In genomic region chr17:17824119-17824779, GRCh38 we compare ENCODE assay signal across 9 cellular contexts. TPM values are rescaled to one million over a fixed set of nuclear protein-coding genes. Genes with fewer than 3 reads are reported as not detected.
DNase-seq lines count a peak whose midpoint lies in the region; ATAC-seq, FAIRE-seq and TF ChIP-seq lines count a peak whose summit lies in the region.
"Had no signal": no experiment of that assay in that cellular context is flagged by ENCODE, and none has a peak within 500 bp of the region (broad histone marks: within the 10 kb centered on the region; RNA-seq: fewer than 3 reads in every experiment).

No MANE protein-coding gene starts in this region.

- TF ChIP-seq CTCF in K562 (IDR thresholded peaks at IDR 0.05 in 2 of 3, conservative IDR thresholded peaks at IDR 0.05 in 1 of 3; ENCODE audit: insufficient read depth in 2 of 3, low read depth in 1 of 3, low read length in 3 of 3), result no peak
- no peak for TF ChIP-seq CTCF in lung (IDR thresholded peaks at IDR 0.05; ENCODE audit: control extremely low read depth, extremely low read depth)
- no peak for TF ChIP-seq CTCF in transverse colon (IDR thresholded peaks at IDR 0.05)

- H3K4me2 ChIP-seq in K562 (ENCODE audit: insufficient read depth, low read length), result peak overlapping the region; percentile 84

- no peaks in the 10 kb centered on the region for H3K9me1 ChIP-seq in K562 (ENCODE audit: control insufficient read depth, insufficient read depth, low read length)

- no peak for TF ChIP-seq POLR2A in K562 (conservative IDR thresholded peaks at IDR 0.05)
- peak; percentile 14 for TF ChIP-seq POLR2A in transverse colon (IDR thresholded peaks at IDR 0.05)
- TF ChIP-seq POLR2A in GM12892 (IDR thresholded peaks at IDR 0.05; ENCODE audit: low read depth, low read length), result no peak

- no peak; the same call in 1 of the 2 replicates for TF ChIP-seq EP300 in K562 (IDR thresholded peaks at IDR 0.05; ENCODE audit: low read length)
- no peak for TF ChIP-seq EP300 in transverse colon (IDR thresholded peaks at IDR 0.05; ENCODE audit: low read depth)

- peak overlapping the region; percentile 60 for H3K4me3 Mint-ChIP-seq in activated T-cell treated with anti-CD3 and anti-CD28 coated beads, Interleukin-2, amount 50 U/mL, for 24 hours

- H3K27me3 Mint-ChIP-seq in activated T-cell treated with anti-CD3 and anti-CD28 coated beads, Interleukin-2, amount 50 U/mL, for 24 hours, result no peaks in the 10 kb centered on the region

- CTCF ChIA-PET in K562 (lab: Yijun Ruan, JAX; ENCODE audit: low intra/inter-chr PET ratio), result no interaction called here

- H3K4me1 ChIP-seq in K562 (replicated peaks in 1 of 2; ENCODE audit: control insufficient read depth in 2 of 2, insufficient read depth in 2 of 2, low read length in 2 of 2), result peaks cover 75 to 81% of the 10 kb centered on the region in 2 experiments
- H3K4me1 ChIP-seq in lung (ENCODE audit: control insufficient read depth in 2 of 2, insufficient read depth in 2 of 2, low read length in 2 of 2), result peaks cover 15 to 58% of the 10 kb centered on the region in 2 donors
- peaks cover 39 to 79% (median 67%) of the 10 kb centered on the region in 4 donors for H3K4me1 ChIP-seq in transverse colon

- H3K4me1 Mint-ChIP-seq in activated T-cell treated with anti-CD3 and anti-CD28 coated beads, Interleukin-2, amount 50 U/mL, for 24 hours (ENCODE audit: low read depth), result peaks cover 91% of the 10 kb centered on the region

- FAIRE-seq in K562 (lab: Jason Lieb, UNC) (peak; percentile 93), GM12892 (lab: Jason Lieb, UNC) (no peak)
- FAIRE-seq: colon had no signal

- in situ Hi-C loops in K562 (cut with MboI) (no loop called here), transverse colon (cut with MboI; ENCODE audit: low pct_ligation_motif_present in 1 of 4, low pct_unique_long_range_greater_than_20kb in 1 of 4, low sequenced_read_pairs in 3 of 4) (no loop called here)

- no peaks in the 10 kb centered on the region for H3K9me3 Mint-ChIP-seq in activated T-cell treated with anti-CD3 and anti-CD28 coated beads, Interleukin-2, amount 50 U/mL, for 24 hours

- POLR2A ChIA-PET in K562 (lab: Yijun Ruan, JAX), result interaction anchor here (0.7 to 6.0 kb wide), 4 partner anchors 12 to 32 kb away, joined by 3 to 102 read pairs (median 5); partner anchors contain the start of gene SREBF1

- H4K20me1 ChIP-seq in K562 (replicated peaks; ENCODE audit: control insufficient read depth, insufficient read depth, low read length), result peaks cover 34% of the 10 kb centered on the region

- peak overlapping the region; percentile 98 for H3K27ac ChIP-seq in KOPT-K1 (ENCODE audit: low read depth, low read length, poor library complexity, severe bottlenecking)
- peak overlapping the region; percentile 99 for H3K27ac ChIP-seq in K562 (ENCODE audit: extremely low read depth, low read depth, low read length)
- peak overlapping the region; percentile 83 to 94 for H3K27ac ChIP-seq in lung (ENCODE audit: low read depth in 1 of 2, low read length in 1 of 2)
- H3K27ac ChIP-seq in transverse colon, result peak overlapping the region; percentile 88 to 98 (median 96)

- H2AFZ ChIP-seq in K562 (ENCODE audit: low read depth, low read length), result no peak overlapping the region

- no TSS peak for BruUV-seq in K562 (replicated peaks; lab: Mats Ljungman, UMichigan)

- H3K9me3 ChIP-seq in KOPT-K1 (ENCODE audit: insufficient read depth, low read length, poor library complexity, severe bottlenecking), result no peaks in the 10 kb centered on the region
- H3K9me3 ChIP-seq in K562 (replicated peaks; ENCODE audit: control insufficient read depth, insufficient read depth, low read depth, low read length), result no peaks in the 10 kb centered on the region
- no peaks in the 10 kb centered on the region for H3K9me3 ChIP-seq in lung (ENCODE audit: control insufficient read depth in 2 of 2, insufficient read depth in 1 of 2, low read length in 1 of 2)
- no peaks in the 10 kb centered on the region for H3K9me3 ChIP-seq in transverse colon

- H3K27me3 ChIP-seq in K562 (ENCODE audit: control insufficient read depth in 2 of 2, insufficient read depth in 2 of 2, low read length in 2 of 2) (no peaks in the 10 kb centered on the region), lung (ENCODE audit: control insufficient read depth, insufficient read depth) (no peaks in the 10 kb centered on the region), transverse colon (no peaks in the 10 kb centered on the region)

- intact Hi-C loops in K562 (cut with micrococcal nuclease), result loop anchor here (10.0 kb wide), 1 partner anchor 139 kb away; the partner anchor contains the start of gene RAI1
- intact Hi-C loops in transverse colon (cut with DNase I; ENCODE audit: low total_unique reads), result no loop called here

- peaks cover 26% of the 10 kb centered on the region for H3K36me3 ChIP-seq in KOPT-K1 (ENCODE audit: insufficient read depth, low read length)
- peaks cover 67% of the 10 kb centered on the region; the same call in 2 of the 3 replicates for H3K36me3 ChIP-seq in K562 (ENCODE audit: control insufficient read depth, insufficient read depth, low read length)
- H3K36me3 ChIP-seq in lung (ENCODE audit: control insufficient read depth in 2 of 2, insufficient read depth in 2 of 2, low read length in 2 of 2), result peaks cover 0 to 8% of the 10 kb centered on the region in 2 donors
- no peaks in the 10 kb centered on the region for H3K36me3 ChIP-seq in transverse colon

- peak overlapping the region; percentile 96 for H3K27ac Mint-ChIP-seq in activated T-cell treated with anti-CD3 and anti-CD28 coated beads, Interleukin-2, amount 50 U/mL, for 24 hours

- WGBS in K562 (ENCODE audit: insufficient coverage, low coverage, missing lambda C conversion rate), result 4% methylated on average over 10 of the region's 11 CpGs
- 18 to 21% methylated on average over 11 of the region's 11 CpGs for WGBS in lung, 2 donors
- 14% methylated on average over 9 of the region's 11 CpGs; no CpG with 5 or more reads in 1 of the 2 donors for WGBS in transverse colon (ENCODE audit: low coverage in 1 of 2), 2 donors

- no peak for DNase-seq in activated T-cell treated with anti-CD3 and anti-CD28 coated beads, Interleukin-2, amount 50 U/mL, for 24 hours
- DNase-seq in activated T-cell treated with anti-CD3 and anti-CD28 coated beads, Interleukin-2, amount 50 U/mL, for 48 hours, result no peak
- no peak for DNase-seq in K562 (ENCODE audit: extremely low read depth in 1 of 4, low spot score in 3 of 4)
- no peak for DNase-seq in lung (ENCODE audit: low spot score)
- no peak for DNase-seq in transverse colon
- no peak for DNase-seq in GM12892 (ENCODE audit: insufficient read length)
- no peak for DNase-seq in ureter (ENCODE audit: low spot score)

- H3K79me2 ChIP-seq in K562 (ENCODE audit: control insufficient read depth, insufficient read depth, low read length), result peaks cover 94% of the 10 kb centered on the region

- TF ChIP-seq RAD21 in K562 (CRISPR knock-in tag; conservative IDR thresholded peaks at IDR 0.05 in 1 of 2, IDR thresholded peaks at IDR 0.05 in 1 of 2), result no peak

- H3K36me3 Mint-ChIP-seq in activated T-cell treated with anti-CD3 and anti-CD28 coated beads, Interleukin-2, amount 50 U/mL, for 24 hours (ENCODE audit: low read depth), result peaks cover 72% of the 10 kb centered on the region

- no peak for ATAC-seq in K562
- ATAC-seq in lung (ENCODE audit: insufficient read depth, low FRiP score), result no peak

- peak overlapping the region; percentile 34 for H3K4me3 ChIP-seq in K562
- H3K4me3 ChIP-seq in lung, result no peak overlapping the region
- peak overlapping the region; percentile 12 to 44 (median 20) for H3K4me3 ChIP-seq in transverse colon

- peak overlapping the region; percentile 78 to 88 for H3K9ac ChIP-seq in K562 (ENCODE audit: insufficient read depth in 1 of 2, low read depth in 2 of 2, low read length in 2 of 2)

TF ChIP-seq in K562, 482 proteins besides CTCF, POLR2A, EP300 and RAD21 (continues in another document):
- no peak for TF ChIP-seq E2F4 (CRISPR knock-in tag; IDR thresholded peaks at IDR 0.05; ENCODE audit: low read depth)

RNA-seq across cellular contexts. Expression of gene SREBF1, which starts 12.5 kb away (rescaled TPM):
- 392 and 1,233 TPM in 2 replicates for total RNA-seq in K562 (2011; cell fraction: chromatin; rRNA removed; ENCODE audit: low replicate concordance)
- total RNA-seq in K562 (2011; cell fraction: nucleolus; rRNA removed), result 729 and 820 TPM in 2 replicates
- 484 and 520 TPM in 2 replicates for total RNA-seq in K562 (2011; cell fraction: nucleoplasm; rRNA removed)
- total RNA-seq in K562 (2014; rRNA removed) (69.4 and 80.7 TPM in 2 replicates), K562 (2014; rRNA removed; fragmentation: Illumina TruSeq; extraction: Trizol) (28.6 and 31.2 TPM in 2 replicates), K562 (2015; rRNA removed; fragmentation: Illumina TruSeq; extraction: Trizol) (69.5 and 69.7 TPM in 2 replicates), K562 (2021) (134 and 169 TPM in 2 replicates), lung (100 to 1,000 TPM in 1 of 2 donors, 10 to 100 TPM in 1; 84.6 to 134 TPM), transverse colon (100 to 1,000 TPM in 3 of 4 donors, 10 to 100 TPM in 1; 45.7 to 206 (median 148) TPM), ureter (127 TPM)
- polyA plus RNA-seq in K562 (2011; rRNA removed) (35.6 and 140 TPM in 2 replicates), K562 (2014; fragmentation: Illumina TruSeq; extraction: Trizol) (98.4 and 117 TPM in 2 replicates), K562 (2014; fragmentation: Nextera tagmentation; extraction: Ambion mirVana) (1 to 10 TPM; 1.6 to 1.7 TPM), K562 (2014; rRNA removed) (90.3 and 91.1 TPM in 2 replicates), lung (10 to 100 TPM; 68.4 to 76.8 TPM)
- polyA plus RNA-seq in K562 (2011; cell fraction: cytosol; rRNA removed), result 54.3 and 84.0 TPM in 2 replicates
- polyA plus RNA-seq in K562 (2011; cell fraction: nucleus; rRNA removed), result 590 and 682 TPM in 2 replicates
- 162 and 169 TPM in 2 replicates for polyA plus RNA-seq in K562 (2012)
- 33.6 and 42.1 TPM in 2 replicates for polyA minus RNA-seq in K562 (2011; rRNA and poly(A)+ RNA removed)
- 133 and 177 TPM in 2 replicates for polyA minus RNA-seq in K562 (2011; cell fraction: cytosol; rRNA and poly(A)+ RNA removed)
- 150 and 229 TPM in 2 replicates for polyA minus RNA-seq in K562 (2011; cell fraction: nucleus; rRNA and poly(A)+ RNA removed)
- polyA plus RNA-seq in GM12892 (2012; ENCODE audit: missing spikeins), result 14.3 TPM
